Comparison of ENCODE assay signal across 8 cellular contexts in the genomic region with DNA sequence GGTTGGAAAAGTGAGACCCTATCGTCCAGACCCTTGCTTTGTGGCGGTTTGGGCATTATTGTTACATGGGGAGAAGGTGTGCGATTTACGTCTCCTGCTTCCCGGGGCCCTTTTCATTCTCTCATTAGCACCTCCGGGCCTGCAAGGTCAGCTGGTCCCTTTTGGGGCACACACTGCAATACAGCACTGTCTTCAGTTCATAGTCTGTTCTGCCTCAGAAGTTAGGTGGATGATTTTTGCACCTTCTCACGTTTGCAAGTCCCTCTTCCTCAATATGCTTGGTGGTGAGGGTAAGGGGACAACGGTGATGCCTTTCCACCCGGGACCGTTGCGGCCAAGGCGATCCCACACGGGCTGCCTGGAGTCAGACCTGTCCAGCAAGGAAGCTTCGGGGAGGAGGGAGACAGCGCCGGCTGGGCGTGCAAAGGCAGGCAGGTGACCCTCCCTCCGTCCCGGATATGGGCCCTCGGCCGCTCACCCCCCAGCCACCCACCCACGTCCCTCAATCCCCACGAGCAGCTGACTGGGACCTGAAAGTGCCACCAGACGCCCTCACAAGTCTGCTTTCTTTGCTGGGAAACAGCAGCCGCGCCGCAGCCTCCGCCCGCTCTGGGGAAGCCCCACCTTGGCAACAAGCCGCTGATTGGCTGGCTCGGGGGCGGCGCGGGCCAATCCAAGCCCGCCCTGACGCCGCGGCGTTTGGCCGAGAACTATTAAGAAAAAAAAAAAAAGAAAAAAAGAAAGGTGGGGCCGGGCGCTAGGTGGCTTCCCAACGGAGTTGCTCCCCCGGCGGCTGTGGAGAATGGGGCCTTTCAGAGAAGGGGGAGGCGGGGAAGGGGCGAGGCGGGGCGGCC. TPM values are rescaled to one million over a fixed set of nuclear protein-coding genes. Genes with fewer than 3 reads are reported as not detected.
DNase-seq lines count a peak whose midpoint lies in the region; ATAC-seq and TF ChIP-seq lines count a peak whose summit lies in the region.

No MANE protein-coding gene starts in this region.

- DNase-seq in C1 segment of cervical spinal cord (lab: John Stamatoyannopoulos, UW) (peak in 13 of 14 donors; percentile 74 to 93 (median 87)), NCI-H748 (lab: John Stamatoyannopoulos, UW; ENCODE audit: unreplicated experiment) (peak; percentile 94), dermis microvascular lymphatic vessel endothelial cell (ENCODE audit: low read depth in 2 of 2) (peak; percentile 61 to 92), right lobe of liver (peak; percentile 94 to 96 (median 95))
- peak; percentile 93 to 94 for DNase-seq in activated CD4-positive, alpha-beta T cell treated with anti-CD3 and anti-CD28 coated beads, Interleukin-2, amount 50 U/mL, for 4 hours
- peak; percentile 91 to 94 for DNase-seq in stimulated activated CD4-positive, alpha-beta T cell treated with anti-CD3 and anti-CD28 coated beads, Interleukin-4, amount 100 ng/mL, for 4 hours

- intact Hi-C loops in right lobe of liver (cut with DNase I), result no loop called here

- ATAC-seq in GM19395 (IDR thresholded peaks at IDR 0.05; ENCODE audit: unreplicated experiment) (peak; percentile 75), HG03558 (IDR thresholded peaks at IDR 0.05; ENCODE audit: extremely low read depth, unreplicated experiment) (peak; percentile 30), right lobe of liver (peak; percentile 92 to 95 (median 94))

- no peak for TF ChIP-seq CTCF in right lobe of liver (IDR thresholded peaks at IDR 0.05)

- 10% methylated on average over 23 of the region's 49 CpGs for WGBS in right lobe of liver (ENCODE audit: insufficient coverage, low coverage, low lambda C conversion rate, missing lambda C conversion rate)

- H3K27ac ChIP-seq in right lobe of liver, result peak overlapping the region; percentile 50 to 83 (median 82)

- H3K4me3 ChIP-seq in right lobe of liver, result peak overlapping the region; percentile 33 to 55 (median 47)

- peak; percentile 40 for TF ChIP-seq POLR2A in right lobe of liver (IDR thresholded peaks at IDR 0.05)

- H3K9me3 ChIP-seq in right lobe of liver, result no peaks in the 10 kb centered on the region

- H3K27me3 ChIP-seq in right lobe of liver, result no peaks in the 10 kb centered on the region

- no peaks in the 10 kb centered on the region for H3K36me3 ChIP-seq in right lobe of liver

- H3K4me1 ChIP-seq in right lobe of liver, result peaks cover 0 to 5% (median under 1%) of the 10 kb centered on the region in 4 donors

RNA-seq across cellular contexts. Expression of a gene that starts 21.7 kb away (rescaled TPM):
- total RNA-seq in dermis microvascular lymphatic vessel endothelial cell, result 22.5 and 23.5 TPM in 2 replicates
- total RNA-seq in right lobe of liver, result 10 to 100 TPM in 1 of 6 experiments, 1 to 10 TPM in 5; 2.0 to 11.2 (median 5.4) TPM

RNA-seq across cellular contexts. Expression of a gene that starts 23.9 kb away (rescaled TPM):
- total RNA-seq in dermis microvascular lymphatic vessel endothelial cell (3.6 and 63.0 TPM in 2 replicates), right lobe of liver (1 to 10 TPM; 2.7 to 9.0 (median 3.8) TPM)

Comparison
In these comparisons a context has a peak if more than half of its experiments do, and no peak if none do; other contexts are left out.
1. Peak in every context shown above with its lines: DNase-seq, ATAC-seq, H3K4me3 ChIP-seq and H3K27ac ChIP-seq.
2. ATAC-seq: peak in every context shown above with its lines; median percentile 94 in right lobe of liver; 75 in GM19395; 30 in HG03558.